ENCODE assay signal across 12 cellular contexts in the genomic region with DNA sequence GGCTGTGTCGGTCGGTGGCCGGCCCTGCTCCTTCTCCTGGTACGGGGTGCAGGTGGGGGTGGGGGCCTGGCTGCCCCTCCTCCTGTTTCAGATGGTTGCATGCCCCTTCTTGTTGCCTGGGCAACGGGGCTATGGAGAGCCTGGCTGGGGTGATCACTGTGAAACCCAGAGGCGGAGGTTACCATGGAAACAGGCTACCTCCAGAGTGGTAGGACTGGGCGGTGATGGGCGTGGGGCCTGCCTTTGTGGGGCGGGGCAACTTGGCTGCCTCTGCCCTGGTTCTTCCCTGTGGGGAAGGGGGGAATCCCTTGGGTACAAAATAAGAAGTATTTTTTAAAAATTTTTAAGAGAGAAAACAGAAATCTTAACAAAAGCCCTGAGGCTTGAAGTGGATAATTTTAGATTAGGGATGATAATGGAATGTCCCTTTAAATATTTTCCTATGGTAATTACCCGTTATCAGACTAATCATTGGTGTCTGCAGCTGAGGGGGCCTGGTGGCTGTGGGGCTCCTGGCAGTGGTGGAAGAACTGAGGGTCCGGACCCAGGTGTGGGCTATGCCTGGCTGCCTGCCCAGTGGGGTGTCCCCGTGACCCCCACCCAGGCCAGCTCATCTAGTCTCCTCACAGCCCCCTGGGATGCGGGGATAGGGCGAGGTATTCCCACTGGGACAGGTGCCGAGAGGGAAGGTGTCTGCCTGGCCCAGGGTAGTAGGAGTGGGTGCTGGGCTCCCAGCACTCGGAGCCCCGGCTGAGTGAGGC. TPM values are rescaled to one million over a fixed set of nuclear protein-coding genes. Genes with fewer than 3 reads are reported as not detected.
A peak's percentile ranks its signal among the peaks of the same experiment; 100 is the strongest.
DNase-seq lines count a peak whose midpoint lies in the region; ATAC-seq and TF ChIP-seq lines count a peak whose summit lies in the region.
"Had no signal": no experiment of that assay in that cellular context is flagged by ENCODE, and none has a peak within 500 bp of the region (broad histone marks: within the 10 kb centered on the region; RNA-seq: fewer than 3 reads in every experiment).

No MANE protein-coding gene starts in this region.

- TF ChIP-seq CTCF in activated CD8-positive, alpha-beta T cell treated with anti-CD3 and anti-CD28 coated beads for 36 hours (IDR thresholded peaks at IDR 0.05), result no peak
- no peak for TF ChIP-seq CTCF in tibial artery (IDR thresholded peaks at IDR 0.05)

- intact Hi-C loops in activated CD8-positive, alpha-beta T cell treated with anti-CD3 and anti-CD28 coated beads for 36 hours (cut with micrococcal nuclease), result no loop called here
- intact Hi-C loops in tibial artery (cut with DNase I; ENCODE audit: low total_unique reads), result no loop called here

- peaks cover 14% of the 10 kb centered on the region for H3K36me3 Mint-ChIP-seq in activated CD8-positive, alpha-beta T cell treated with anti-CD3 and anti-CD28 coated beads for 36 hours (ENCODE audit: low read depth)

- H3K4me3 ChIP-seq in tibial artery, result no peak overlapping the region
- H3K4me3 ChIP-seq: right atrium auricular region had no signal

- POLR2A ChIA-PET in activated CD8-positive, alpha-beta T cell treated with anti-CD3 and anti-CD28 coated beads for 36 hours (lab: Charles Lee), result no interaction called here

- DNase-seq in NCI-H524 (lab: John Stamatoyannopoulos, UW) (peak; percentile 25 to 61), NCI-H524 treated with DMSO at 0.1 percent for 48 hours (lab: John Stamatoyannopoulos, UW) (no peak), tibial artery (no peak), NCI-H510A (lab: John Stamatoyannopoulos, UW) (no peak), kidney glomerular epithelial cell (lab: John Stamatoyannopoulos, UW) (no peak)
- DNase-seq in activated CD8-positive, alpha-beta T cell treated with anti-CD3 and anti-CD28 coated beads for 36 hours, result peak; percentile 32
- DNase-seq in activated T-cell treated with anti-CD3 and anti-CD28 coated beads, Interleukin-2, amount 50 U/mL, for 48 hours, result no peak
- DNase-seq: ACHN, NCI-H1694 had no signal

- no peak overlapping the region for H3K4me3 Mint-ChIP-seq in activated CD8-positive, alpha-beta T cell treated with anti-CD3 and anti-CD28 coated beads for 36 hours
- H3K4me3 Mint-ChIP-seq: central memory CD8-positive, alpha-beta T cell had no signal

- CTCF ChIA-PET in activated CD8-positive, alpha-beta T cell treated with anti-CD3 and anti-CD28 coated beads for 36 hours (lab: Charles Lee), result no interaction called here

- no peak overlapping the region for H3K27ac Mint-ChIP-seq in activated CD8-positive, alpha-beta T cell treated with anti-CD3 and anti-CD28 coated beads for 36 hours

- H3K27me3 ChIP-seq in tibial artery, result no peaks in the 10 kb centered on the region
- H3K27me3 ChIP-seq: right atrium auricular region had no signal

- peak overlapping the region; percentile 31 to 53 for H3K27ac ChIP-seq in tibial artery
- H3K27ac ChIP-seq: right atrium auricular region had no signal

- no peaks in the 10 kb centered on the region for H3K27me3 Mint-ChIP-seq in activated CD8-positive, alpha-beta T cell treated with anti-CD3 and anti-CD28 coated beads for 36 hours
- H3K27me3 Mint-ChIP-seq: central memory CD8-positive, alpha-beta T cell had no signal

- ATAC-seq in HG03354 (IDR thresholded peaks at IDR 0.05; ENCODE audit: poor library complexity, severe bottlenecking, unreplicated experiment), result peak; percentile 65
- peak; percentile 75 for ATAC-seq in activated CD8-positive, alpha-beta T cell treated with anti-CD3 and anti-CD28 coated beads for 36 hours

- peaks cover 45 to 87% (median 68%) of the 10 kb centered on the region in 3 donors for H3K36me3 ChIP-seq in tibial artery

- no peaks in the 10 kb centered on the region for H3K4me1 Mint-ChIP-seq in activated CD8-positive, alpha-beta T cell treated with anti-CD3 and anti-CD28 coated beads for 36 hours (ENCODE audit: low read depth)
- H3K4me1 Mint-ChIP-seq: central memory CD8-positive, alpha-beta T cell had no signal

- H3K9me3 Mint-ChIP-seq in activated CD8-positive, alpha-beta T cell treated with anti-CD3 and anti-CD28 coated beads for 36 hours, result no peaks in the 10 kb centered on the region
- H3K9me3 Mint-ChIP-seq: central memory CD8-positive, alpha-beta T cell had no signal

- peaks cover 0 to 49% (median 26%) of the 10 kb centered on the region in 4 donors for H3K4me1 ChIP-seq in tibial artery

- no peaks in the 10 kb centered on the region for H3K9me3 ChIP-seq in tibial artery
- H3K9me3 ChIP-seq: right atrium auricular region had no signal

RNA-seq across cellular contexts. Expression of a gene that starts 32.5 kb away (rescaled TPM):
- total RNA-seq in activated CD8-positive, alpha-beta T cell treated with anti-CD3 and anti-CD28 coated beads for 36 hours, result 1 to 10 TPM; 5.1 to 6.6 TPM

Comparison
In these comparisons a context has a peak if more than half of its experiments do, and no peak if none do; other contexts are left out.
1. DNase-seq: peak in NCI-H524 (2 of 2) and activated CD8-positive, alpha-beta T cell treated with anti-CD3 and anti-CD28 coated beads for 36 hours (single experiment); none in NCI-H524 treated with DMSO at 0.1 percent for 48 hours (single experiment), tibial artery (0 of 2), activated T-cell treated with anti-CD3 and anti-CD28 coated beads, Interleukin-2, amount 50 U/mL, for 48 hours (0 of 2), NCI-H510A (single experiment) and kidney glomerular epithelial cell (single experiment).